22 cellular contexts compared by ENCODE assay signal in the genomic region with DNA sequence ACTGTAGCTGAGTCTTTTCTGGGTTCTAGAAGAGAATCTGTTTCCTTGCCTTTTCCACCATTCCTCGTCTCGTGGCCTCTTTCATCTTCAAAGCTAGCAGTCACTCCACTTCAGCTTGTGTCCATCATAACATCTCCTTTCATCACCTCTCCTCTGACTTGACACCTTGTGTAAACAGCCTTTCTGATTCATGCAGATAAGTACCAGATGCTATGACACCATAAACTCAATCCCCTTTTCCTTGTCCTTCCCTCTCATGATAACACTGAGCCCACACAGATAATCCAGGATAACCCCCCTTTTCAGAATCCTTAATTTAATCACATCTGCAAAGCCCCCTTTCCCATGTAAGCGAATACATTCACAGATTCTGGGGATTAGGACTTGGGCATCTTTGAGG.
"Had no signal": no experiment of that assay in that cellular context is flagged by ENCODE, and none has a peak within 500 bp of the region (broad histone marks: within the 10 kb centered on the region; RNA-seq: fewer than 3 reads in every experiment).

No MANE protein-coding gene starts in this region.

- DNase-seq: cortex of kidney; effector memory CD8-positive, alpha-beta T cell; erythroblast; esophagus squamous epithelium; foreskin melanocyte; head of caudate nucleus; left ventricle myocardium superior; lower lobe of right lung; natural killer cell; pancreas; right lobe of liver; stimulated activated CD4-positive, alpha-beta T cell treated with anti-CD3 and anti-CD28 coated beads, Interleukin-12 subunit alpha, Interleukin-12 subunit beta, amount 100 ng/mL, for 4 hours; stimulated activated CD4-positive, alpha-beta T cell treated with anti-CD3 and anti-CD28 coated beads, Interleukin-1b, Interleukin-23, amount 100 ng/mL, for 48 hours; stimulated activated CD4-positive, alpha-beta T cell treated with anti-CD3 and anti-CD28 coated beads, Interleukin-4, amount 100 ng/mL, for 24 hours; stimulated activated naive CD8-positive, alpha-beta T cell treated with anti-CD3 and anti-CD28 coated beads, Interleukin-15, Interleukin-2, amounts not matched to agents 100 U/mL and 50 U/mL, for 24 hours; substantia nigra; testis; tibial artery had no signal

- H3K4me3 ChIP-seq: esophagus squamous epithelium, lower lobe of right lung, pancreas, right lobe of liver, smooth muscle cell, testis, tibial artery had no signal

- FAIRE-seq: endometrium, keratinocyte, pancreas had no signal

- H3K36me3 ChIP-seq: lower lobe of right lung, neutrophil, pancreas, right lobe of liver, tibial artery had no signal

- H3K27ac ChIP-seq: esophagus squamous epithelium, lower lobe of right lung, neutrophil, pancreas, right lobe of liver, testis, tibial artery had no signal

- H3K27me3 ChIP-seq: esophagus squamous epithelium, neutrophil, pancreas, right lobe of liver, testis, tibial artery had no signal
